ENCODE assay signal across 8 cellular contexts in genomic region chr1:83998599-83999315, GRCh38. TPM values are rescaled to one million over a fixed set of nuclear protein-coding genes. Genes with fewer than 3 reads are reported as not detected.
DNase-seq lines count a peak whose midpoint lies in the region; ATAC-seq and TF ChIP-seq lines count a peak whose summit lies in the region.

Gene TTLL7 (minus strand): TSS chr1:83999132. CDS start chr1:83952211, 46,921 bp downstream.

- H3K27me3 ChIP-seq in RWPE2 (ENCODE audit: insufficient read depth, poor library complexity, severe bottlenecking) (no peaks in the 10 kb centered on the region), thyroid gland (no peaks in the 10 kb centered on the region)

- H3K4me1 Mint-ChIP-seq in activated naive CD4-positive, alpha-beta T cell treated with anti-CD3 and anti-CD28 coated beads for 36 hours (ENCODE audit: low read depth): peaks cover 7% of the 10 kb centered on the region
- peaks cover 16% of the 10 kb centered on the region for H3K4me1 Mint-ChIP-seq in osteocyte (ENCODE audit: unreplicated experiment)

- peak within 1 kb of the TSS; percentile 40 for H3K4me3 ChIP-seq in Jurkat, Clone E6-1 (ENCODE audit: low read length)
- peak within 1 kb of the TSS; percentile 86 for H3K4me3 ChIP-seq in RWPE2 (ENCODE audit: severe bottlenecking)
- peak within 1 kb of the TSS; percentile 60 to 83 (median 73) for H3K4me3 ChIP-seq in thyroid gland (replicated peaks in 1 of 3)

- H3K9me3 ChIP-seq in RWPE2 (ENCODE audit: severe bottlenecking): no peaks in the 10 kb centered on the region
- H3K9me3 ChIP-seq in thyroid gland: no peaks in the 10 kb centered on the region

- H3K36me3 ChIP-seq in RWPE2 (ENCODE audit: low read depth) (no peaks in the 10 kb centered on the region), thyroid gland (no peaks in the 10 kb centered on the region)

- peak; percentile 64 for DNase-seq in DMS153 (lab: John Stamatoyannopoulos, UW)
- DNase-seq in Jurkat, Clone E6-1 (ENCODE audit: low read depth, low spot score): no peak
- peak; percentile 73 for DNase-seq in RWPE2 (ENCODE audit: low spot score)
- DNase-seq in activated naive CD4-positive, alpha-beta T cell treated with anti-CD3 and anti-CD28 coated beads for 36 hours: peak; percentile 59
- DNase-seq in head of caudate nucleus: peak; percentile 78 to 96 (median 92)
- peak; percentile 93 for DNase-seq in osteocyte (ENCODE audit: extremely low spot score, unreplicated experiment)
- peak; percentile 68 to 77 for DNase-seq in thyroid gland

- intact Hi-C loops in activated naive CD4-positive, alpha-beta T cell treated with anti-CD3 and anti-CD28 coated beads for 36 hours (cut with micrococcal nuclease): loop anchor here (1.0 to 5.0 kb wide), 4 partner anchors 80 to 434 kb away; partner anchors contain the start of gene SAMD13
- intact Hi-C loops in head of caudate nucleus (cut with DNase I) (loop anchor here (5.0 to 10.0 kb wide), 3 partner anchors 36 to 126 kb away; no protein-coding TSS in a partner anchor), thyroid gland (cut with DNase I) (no loop called here)

- no peaks in the 10 kb centered on the region for H3K9me3 Mint-ChIP-seq in activated naive CD4-positive, alpha-beta T cell treated with anti-CD3 and anti-CD28 coated beads for 36 hours
- H3K9me3 Mint-ChIP-seq in osteocyte (ENCODE audit: unreplicated experiment): no peaks in the 10 kb centered on the region

- TF ChIP-seq POLR2A in thyroid gland (IDR thresholded peaks at IDR 0.05): peak in 1 of 2 donors; percentile 49

- H3K27ac Mint-ChIP-seq in activated naive CD4-positive, alpha-beta T cell treated with anti-CD3 and anti-CD28 coated beads for 36 hours: no peak within 1 kb of the TSS
- H3K27ac Mint-ChIP-seq in osteocyte (ENCODE audit: unreplicated experiment): peak within 1 kb of the TSS; percentile 75

- H3K4me1 ChIP-seq in RWPE2 (ENCODE audit: insufficient read depth, poor library complexity, severe bottlenecking) (peaks cover 5% of the 10 kb centered on the region), thyroid gland (peaks cover 0 to 6% of the 10 kb centered on the region in 2 donors)

- no peak for TF ChIP-seq CTCF in RWPE2 (IDR thresholded peaks at IDR 0.05; ENCODE audit: poor library complexity, severe bottlenecking)
- no peak for TF ChIP-seq CTCF in osteocyte (IDR thresholded peaks at IDR 0.05)
- TF ChIP-seq CTCF in thyroid gland (IDR thresholded peaks at IDR 0.05): no peak

- WGBS in thyroid gland, 2 donors: 0 to 1% methylated on average over 4 to 31 of the region's 66 CpGs

- peak within 1 kb of the TSS; percentile 74 for H3K4me3 Mint-ChIP-seq in activated naive CD4-positive, alpha-beta T cell treated with anti-CD3 and anti-CD28 coated beads for 36 hours
- peak within 1 kb of the TSS; percentile 84 for H3K4me3 Mint-ChIP-seq in osteocyte (ENCODE audit: unreplicated experiment)

- H3K27ac ChIP-seq in RWPE2 (ENCODE audit: poor library complexity, severe bottlenecking) (no peak within 1 kb of the TSS), thyroid gland (peak within 1 kb of the TSS in 2 of 3 donors; percentile 36 to 62)

- CTCF ChIA-PET in activated naive CD4-positive, alpha-beta T cell treated with anti-CD3 and anti-CD28 coated beads for 36 hours (lab: Charles Lee): interaction anchor here (0.6 kb wide), 1 partner anchor 1582 kb away, joined by 3 read pairs; no protein-coding TSS in a partner anchor

- H3K36me3 Mint-ChIP-seq in activated naive CD4-positive, alpha-beta T cell treated with anti-CD3 and anti-CD28 coated beads for 36 hours (ENCODE audit: low read depth): no peaks in the 10 kb centered on the region
- H3K36me3 Mint-ChIP-seq in osteocyte (ENCODE audit: unreplicated experiment): no peaks in the 10 kb centered on the region

- peaks cover 53% of the 10 kb centered on the region for H3K27me3 Mint-ChIP-seq in activated naive CD4-positive, alpha-beta T cell treated with anti-CD3 and anti-CD28 coated beads for 36 hours (ENCODE audit: low read depth)
- no peaks in the 10 kb centered on the region for H3K27me3 Mint-ChIP-seq in osteocyte (ENCODE audit: unreplicated experiment)

- peak; percentile 90 for ATAC-seq in GM21723 (IDR thresholded peaks at IDR 0.05; ENCODE audit: unreplicated experiment)
- peak; percentile 74 for ATAC-seq in RWPE2 (ENCODE audit: low read depth)

RNA-seq across cellular contexts. Expression of gene TTLL7, which starts in this region (rescaled TPM):
- polyA plus RNA-seq in Jurkat, Clone E6-1 (2012; ENCODE audit: insufficient read depth, insufficient read length): 6.8 TPM
- total RNA-seq in activated naive CD4-positive, alpha-beta T cell treated with anti-CD3 and anti-CD28 coated beads for 36 hours: not detected
- total RNA-seq in osteocyte: 6.8 and 8.6 TPM in 2 replicates
- 10 to 100 TPM in 3 of 4 donors, 1 to 10 TPM in 1; 7.8 to 22.7 (median 12.8) TPM for total RNA-seq in thyroid gland

Comparison
In these comparisons a context has a peak if more than half of its experiments do, and no peak if none do; other contexts are left out.
1. Peak in DNase-seq in activated naive CD4-positive, alpha-beta T cell treated with anti-CD3 and anti-CD28 coated beads for 36 hours; RNA of the gene not detected or under 1 TPM.